ENCODE assay signal across 19 cellular contexts in the genomic region with DNA sequence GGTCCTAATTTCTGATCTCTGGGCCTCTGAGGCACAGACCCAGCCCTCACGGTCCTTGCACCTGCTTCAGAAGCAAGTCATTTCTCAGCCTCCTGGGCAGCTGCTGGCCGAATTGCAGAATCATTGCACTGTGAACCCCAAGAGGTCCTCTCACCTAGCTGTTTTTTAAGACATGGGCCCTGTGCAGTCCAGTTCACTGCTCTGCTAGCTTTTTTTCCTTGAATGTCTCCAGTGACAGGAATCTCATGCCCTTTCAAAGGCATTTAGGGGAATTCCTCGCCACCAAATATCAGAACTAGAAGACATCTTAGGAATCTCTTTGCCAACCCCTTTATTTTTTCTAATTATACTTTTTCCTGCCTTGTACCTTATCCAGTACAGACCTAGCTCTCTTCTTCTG. TPM values are rescaled to one million over a fixed set of nuclear protein-coding genes. Genes with fewer than 3 reads are reported as not detected.
DNase-seq lines count a peak whose midpoint lies in the region; ATAC-seq and TF ChIP-seq lines count a peak whose summit lies in the region.
"Had no signal": no experiment of that assay in that cellular context is flagged by ENCODE, and none has a peak within 500 bp of the region (broad histone marks: within the 10 kb centered on the region; RNA-seq: fewer than 3 reads in every experiment).

No MANE protein-coding gene starts in this region.

- H3K4me1 ChIP-seq in sigmoid colon: peaks cover 0 to 12% (median 5%) of the 10 kb centered on the region in 4 donors

- TF ChIP-seq EP300 in sigmoid colon (IDR thresholded peaks at IDR 0.05): no peak

- H3K36me3 ChIP-seq in sigmoid colon: no peaks in the 10 kb centered on the region
- H3K36me3 ChIP-seq: BLaER1 had no signal

- H3K9me3 ChIP-seq in sigmoid colon: no peaks in the 10 kb centered on the region
- H3K9me3 ChIP-seq: BLaER1 had no signal

- no peaks in the 10 kb centered on the region for H3K36me3 Mint-ChIP-seq in stimulated activated naive B cell treated with anti-CD40 and anti-IgM and Interleukin-4, amounts not matched to agents 10 μg/mL and 1 μg/mL and 100 μg/mL, for 72 hours
- H3K36me3 Mint-ChIP-seq in activated naive CD8-positive, alpha-beta T cell treated with anti-CD3 and anti-CD28 coated beads for 36 hours: no peaks in the 10 kb centered on the region
- H3K36me3 Mint-ChIP-seq: CD14-positive monocyte; CD4-positive, alpha-beta memory T cell had no signal

- H3K4me3 Mint-ChIP-seq in stimulated activated naive B cell treated with anti-CD40 and anti-IgM and Interleukin-4, amounts not matched to agents 10 μg/mL and 1 μg/mL and 100 μg/mL, for 72 hours: no peak overlapping the region
- no peak overlapping the region for H3K4me3 Mint-ChIP-seq in activated naive CD8-positive, alpha-beta T cell treated with anti-CD3 and anti-CD28 coated beads for 36 hours
- H3K4me3 Mint-ChIP-seq: CD14-positive monocyte; CD4-positive, alpha-beta memory T cell; HFFc6 had no signal

- H3K4me1 Mint-ChIP-seq in stimulated activated naive B cell treated with anti-CD40 and anti-IgM and Interleukin-4, amounts not matched to agents 10 μg/mL and 1 μg/mL and 100 μg/mL, for 72 hours: peaks cover 16 to 31% of the 10 kb centered on the region in 2 donors
- H3K4me1 Mint-ChIP-seq in activated naive CD8-positive, alpha-beta T cell treated with anti-CD3 and anti-CD28 coated beads for 36 hours: peaks cover 3% of the 10 kb centered on the region
- H3K4me1 Mint-ChIP-seq: CD14-positive monocyte had no signal

- H3K4me3 ChIP-seq in sigmoid colon: no peak overlapping the region
- H3K4me3 ChIP-seq: BLaER1 had no signal

- ATAC-seq in left lobe of liver (no peak), HG02588 (IDR thresholded peaks at IDR 0.05; ENCODE audit: unreplicated experiment) (no peak)
- ATAC-seq in stimulated activated naive B cell treated with anti-CD40 and anti-IgM and Interleukin-4, amounts not matched to agents 10 μg/mL and 1 μg/mL and 100 μg/mL, for 72 hours (replicated peaks): peak; percentile 57 to 62
- ATAC-seq: HCT116 had no signal

- intact Hi-C loops in sigmoid colon (cut with DNase I): loop anchor here (5.0 kb wide), 1 partner anchor 91 kb away; no protein-coding TSS in a partner anchor

- no peaks in the 10 kb centered on the region for H3K9me3 Mint-ChIP-seq in stimulated activated naive B cell treated with anti-CD40 and anti-IgM and Interleukin-4, amounts not matched to agents 10 μg/mL and 1 μg/mL and 100 μg/mL, for 72 hours
- H3K9me3 Mint-ChIP-seq in activated naive CD8-positive, alpha-beta T cell treated with anti-CD3 and anti-CD28 coated beads for 36 hours: no peaks in the 10 kb centered on the region
- H3K9me3 Mint-ChIP-seq: CD4-positive, alpha-beta memory T cell; HFFc6 had no signal

- no peak overlapping the region for H3K27ac Mint-ChIP-seq in stimulated activated naive B cell treated with anti-CD40 and anti-IgM and Interleukin-4, amounts not matched to agents 10 μg/mL and 1 μg/mL and 100 μg/mL, for 72 hours
- H3K27ac Mint-ChIP-seq in activated naive CD8-positive, alpha-beta T cell treated with anti-CD3 and anti-CD28 coated beads for 36 hours: no peak overlapping the region
- H3K27ac Mint-ChIP-seq: CD14-positive monocyte; CD4-positive, alpha-beta memory T cell; HFFc6 had no signal

- no peak for TF ChIP-seq POLR2A in sigmoid colon (IDR thresholded peaks at IDR 0.05)

- peak; percentile 34 for DNase-seq in activated effector memory CD4-positive, alpha-beta T cell treated with anti-CD3 and anti-CD28 coated beads, Interleukin-2, amount 50 U/mL, for 16 hours
- no peak for DNase-seq in activated effector memory CD4-positive, alpha-beta T cell treated with Interleukin-2 at 50 U/mL for 16 hours
- DNase-seq in left lobe of liver (ENCODE audit: low spot score) (peak; percentile 10), sigmoid colon (peak; percentile 41), caudate nucleus (lab: John Stamatoyannopoulos, UW) (no peak)
- DNase-seq in stimulated activated naive B cell treated with anti-CD40 and anti-IgM and Interleukin-4, amounts not matched to agents 10 μg/mL and 1 μg/mL and 100 μg/mL, for 72 hours: no peak
- DNase-seq in activated naive CD8-positive, alpha-beta T cell treated with anti-CD3 and anti-CD28 coated beads for 36 hours: no peak
- DNase-seq: 8988T; CD4-positive, alpha-beta memory T cell; DMS153; DMS79; GF-D8; GOT3; H7; HFFc6 had no signal

- H3K27ac ChIP-seq in sigmoid colon: no peak overlapping the region
- no peak overlapping the region for H3K27ac ChIP-seq in caudate nucleus (ENCODE audit: low read depth, low read length)
- H3K27ac ChIP-seq: BLaER1 had no signal

- WGBS in sigmoid colon, 2 donors: 85 to 87% methylated on average over 3 of the region's 3 CpGs

- H3K27me3 ChIP-seq in sigmoid colon: no peaks in the 10 kb centered on the region
- H3K27me3 ChIP-seq: BLaER1 had no signal

- H3K27me3 Mint-ChIP-seq in stimulated activated naive B cell treated with anti-CD40 and anti-IgM and Interleukin-4, amounts not matched to agents 10 μg/mL and 1 μg/mL and 100 μg/mL, for 72 hours: peaks cover 0 to 11% of the 10 kb centered on the region in 2 donors
- no peaks in the 10 kb centered on the region for H3K27me3 Mint-ChIP-seq in activated naive CD8-positive, alpha-beta T cell treated with anti-CD3 and anti-CD28 coated beads for 36 hours
- H3K27me3 Mint-ChIP-seq: CD4-positive, alpha-beta memory T cell had no signal

- no peak for TF ChIP-seq CTCF in sigmoid colon (IDR thresholded peaks at IDR 0.05)

RNA-seq across cellular contexts. Expression of gene TP53I11, which starts 35.6 kb away (rescaled TPM):
- 8.7 TPM for total RNA-seq in left lobe of liver
- total RNA-seq in sigmoid colon: 10 to 100 TPM; 12.4 to 31.0 (median 24.3) TPM
- polyA plus RNA-seq in sigmoid colon: 10 to 100 TPM; 12.0 to 67.0 (median 14.4) TPM
- total RNA-seq in activated naive CD8-positive, alpha-beta T cell treated with anti-CD3 and anti-CD28 coated beads for 36 hours: 10 to 100 TPM; 12.5 to 14.0 TPM

Comparison
In these comparisons a context has a peak if more than half of its experiments do, and no peak if none do; other contexts are left out.
1. DNase-seq: peak in activated effector memory CD4-positive, alpha-beta T cell treated with anti-CD3 and anti-CD28 coated beads, Interleukin-2, amount 50 U/mL, for 16 hours (single experiment), left lobe of liver (single experiment) and sigmoid colon (single experiment); none in activated effector memory CD4-positive, alpha-beta T cell treated with Interleukin-2 at 50 U/mL for 16 hours (single experiment), stimulated activated naive B cell treated with anti-CD40 and anti-IgM and Interleukin-4, amounts not matched to agents 10 μg/mL and 1 μg/mL and 100 μg/mL, for 72 hours (single experiment), caudate nucleus (0 of 61) and activated naive CD8-positive, alpha-beta T cell treated with anti-CD3 and anti-CD28 coated beads for 36 hours (single experiment).
2. ATAC-seq: peak in stimulated activated naive B cell treated with anti-CD40 and anti-IgM and Interleukin-4, amounts not matched to agents 10 μg/mL and 1 μg/mL and 100 μg/mL, for 72 hours (2 of 2); none in left lobe of liver (single experiment) and HG02588 (single experiment).